ENCODE assay signal across 8 cellular contexts in genomic region chr20:44909872-44910689, GRCh38. TPM values are rescaled to one million over a fixed set of nuclear protein-coding genes. Genes with fewer than 3 reads are reported as not detected.
DNase-seq lines count a peak whose midpoint lies in the region; ATAC-seq and TF ChIP-seq lines count a peak whose summit lies in the region.

PABPC1L (plus strand) TSS chr20:44910060; CDS start chr20:44910144, 84 bp downstream.

- H3K36me3 Mint-ChIP-seq in activated T-helper 2 cell treated with anti-CD3 and anti-CD28 coated beads, Interferon-gamma antibody, Interleukin-2, Interleukin-4, amounts not matched to agents 10 μg/mL and 5 μg/mL and 100 μg/mL, durations not matched to agents 14 hours and 24 hours and 36 hours (ENCODE audit: low read depth): peaks cover 64% of the 10 kb centered on the region
- H3K36me3 Mint-ChIP-seq in neural progenitor cell: peaks cover 10% of the 10 kb centered on the region

- ATAC-seq in GM21367 (IDR thresholded peaks at IDR 0.05; ENCODE audit: unreplicated experiment): peak; percentile 80

- H3K27ac Mint-ChIP-seq in activated T-helper 2 cell treated with anti-CD3 and anti-CD28 coated beads, Interferon-gamma antibody, Interleukin-2, Interleukin-4, amounts not matched to agents 10 μg/mL and 5 μg/mL and 100 μg/mL, durations not matched to agents 14 hours and 24 hours and 36 hours: peak within 1 kb of the TSS; percentile 58
- H3K27ac Mint-ChIP-seq in neural progenitor cell: peak within 1 kb of the TSS; percentile 48

- H3K9me3 ChIP-seq in neural progenitor cell (ENCODE audit: low read depth) (no peaks in the 10 kb centered on the region), subcutaneous abdominal adipose tissue (ENCODE audit: control insufficient read depth in 5 of 5, low read length in 5 of 5) (no peaks in the 10 kb centered on the region)

- H3K4me1 ChIP-seq in neural progenitor cell (peaks cover 8% of the 10 kb centered on the region), subcutaneous abdominal adipose tissue (ENCODE audit: control insufficient read depth in 5 of 5, insufficient read depth in 5 of 5, low read length in 5 of 5) (peaks cover 0 to 28% (median 24%) of the 10 kb centered on the region in 5 donors)

- H4K20me1 ChIP-seq in neural progenitor cell (ENCODE audit: low read depth): peaks cover 24% of the 10 kb centered on the region

- H3K36me3 ChIP-seq in neural progenitor cell (peaks cover 5% of the 10 kb centered on the region), subcutaneous abdominal adipose tissue (ENCODE audit: control insufficient read depth in 5 of 5, insufficient read depth in 5 of 5, low read length in 5 of 5) (peaks cover 26 to 37% (median 32%) of the 10 kb centered on the region in 5 donors)

- peak within 1 kb of the TSS; percentile 86 for H3K4me3 Mint-ChIP-seq in activated T-helper 2 cell treated with anti-CD3 and anti-CD28 coated beads, Interferon-gamma antibody, Interleukin-2, Interleukin-4, amounts not matched to agents 10 μg/mL and 5 μg/mL and 100 μg/mL, durations not matched to agents 14 hours and 24 hours and 36 hours (ENCODE audit: low read depth)
- peak within 1 kb of the TSS; percentile 87 for H3K4me3 Mint-ChIP-seq in neural progenitor cell

- H3K4me3 ChIP-seq in fibroblast of villous mesenchyme (ENCODE audit: low read depth, low read length) (peak within 1 kb of the TSS; percentile 74), neural progenitor cell (peak within 1 kb of the TSS; percentile 91), subcutaneous abdominal adipose tissue (ENCODE audit: low read depth in 1 of 5, low read length in 5 of 5) (peak within 1 kb of the TSS; percentile 48 to 77 (median 64))

- peak within 1 kb of the TSS; percentile 59 for H2AFZ ChIP-seq in neural progenitor cell (replicated peaks)

- H3K79me2 ChIP-seq in neural progenitor cell (ENCODE audit: low read depth): peaks cover 7% of the 10 kb centered on the region

- peaks cover 27% of the 10 kb centered on the region for H3K4me1 Mint-ChIP-seq in activated T-helper 2 cell treated with anti-CD3 and anti-CD28 coated beads, Interferon-gamma antibody, Interleukin-2, Interleukin-4, amounts not matched to agents 10 μg/mL and 5 μg/mL and 100 μg/mL, durations not matched to agents 14 hours and 24 hours and 36 hours (ENCODE audit: low read depth)
- H3K4me1 Mint-ChIP-seq in neural progenitor cell: peaks cover 13% of the 10 kb centered on the region

- TF ChIP-seq CTCF in fibroblast of villous mesenchyme (IDR thresholded peaks at IDR 0.05; ENCODE audit: insufficient read depth, low read depth, low read length) (no peak), neural progenitor cell (IDR thresholded peaks at IDR 0.05) (no peak)

- no peaks in the 10 kb centered on the region for H3K27me3 Mint-ChIP-seq in activated T-helper 2 cell treated with anti-CD3 and anti-CD28 coated beads, Interferon-gamma antibody, Interleukin-2, Interleukin-4, amounts not matched to agents 10 μg/mL and 5 μg/mL and 100 μg/mL, durations not matched to agents 14 hours and 24 hours and 36 hours (ENCODE audit: low read depth)
- H3K27me3 Mint-ChIP-seq in neural progenitor cell (ENCODE audit: insufficient read depth, low read depth): no peaks in the 10 kb centered on the region

- H3K9me3 Mint-ChIP-seq in activated T-helper 2 cell treated with anti-CD3 and anti-CD28 coated beads, Interferon-gamma antibody, Interleukin-2, Interleukin-4, amounts not matched to agents 10 μg/mL and 5 μg/mL and 100 μg/mL, durations not matched to agents 14 hours and 24 hours and 36 hours: no peaks in the 10 kb centered on the region
- no peaks in the 10 kb centered on the region for H3K9me3 Mint-ChIP-seq in neural progenitor cell

- H3K4me2 ChIP-seq in neural progenitor cell: peak within 1 kb of the TSS; percentile 92

- intact Hi-C loops in activated T-helper 2 cell treated with anti-CD3 and anti-CD28 coated beads, Interferon-gamma antibody, Interleukin-2, Interleukin-4, amounts not matched to agents 10 μg/mL and 5 μg/mL and 100 μg/mL, durations not matched to agents 14 hours and 24 hours and 36 hours (cut with micrococcal nuclease): loop anchor here (5.0 kb wide), 1 partner anchor 187 kb away; no protein-coding TSS in a partner anchor

- H3K27ac ChIP-seq in neural progenitor cell (no peak within 1 kb of the TSS), subcutaneous abdominal adipose tissue (ENCODE audit: low read depth, low read length) (no peak within 1 kb of the TSS)

- no peak within 1 kb of the TSS for H3K9ac ChIP-seq in neural progenitor cell
- peak within 1 kb of the TSS in 3 of 5 donors; percentile 39 to 62 (median 39) for H3K9ac ChIP-seq in subcutaneous abdominal adipose tissue (ENCODE audit: low read length in 5 of 5)

- peaks cover 42% of the 10 kb centered on the region for H3F3A ChIP-seq in neural progenitor cell (ENCODE audit: low read depth)

- H3K27me3 ChIP-seq in neural progenitor cell (no peaks in the 10 kb centered on the region), subcutaneous abdominal adipose tissue (ENCODE audit: control insufficient read depth in 5 of 5, insufficient read depth in 4 of 5, low read length in 5 of 5) (no peaks in the 10 kb centered on the region)

- DNase-seq in COR-L47 (lab: John Stamatoyannopoulos, UW): peak; percentile 59
- DNase-seq in HuH-7.5 (ENCODE audit: low spot score): peak; percentile 71
- peak; percentile 83 for DNase-seq in RPMI8226
- DNase-seq in activated T-helper 2 cell treated with anti-CD3 and anti-CD28 coated beads, Interferon-gamma antibody, Interleukin-2, Interleukin-4, amounts not matched to agents 10 μg/mL and 5 μg/mL and 100 μg/mL, durations not matched to agents 14 hours and 24 hours and 36 hours (ENCODE audit: low spot score): peak; percentile 68
- DNase-seq in fibroblast of villous mesenchyme (ENCODE audit: low read depth): peak; percentile 69
- peak; percentile 80 for DNase-seq in neural progenitor cell (ENCODE audit: low spot score)

RNA-seq across cellular contexts. Expression of gene PABPC1L, which starts in this region (rescaled TPM):
- 83.6 and 94.1 TPM in 2 replicates for total RNA-seq in activated T-helper 2 cell treated with anti-CD3 and anti-CD28 coated beads, Interferon-gamma antibody, Interleukin-2, Interleukin-4, amounts not matched to agents 10 μg/mL and 5 μg/mL and 100 μg/mL, durations not matched to agents 14 hours and 24 hours and 36 hours
- 10.8 and 11.0 TPM in 2 replicates for total RNA-seq in fibroblast of villous mesenchyme
- 45.3 and 56.3 TPM in 2 replicates for total RNA-seq in neural progenitor cell (ENCODE audit: low replicate concordance)
